Comparison of ENCODE assay signal across 1 cellular context in the genomic region with DNA sequence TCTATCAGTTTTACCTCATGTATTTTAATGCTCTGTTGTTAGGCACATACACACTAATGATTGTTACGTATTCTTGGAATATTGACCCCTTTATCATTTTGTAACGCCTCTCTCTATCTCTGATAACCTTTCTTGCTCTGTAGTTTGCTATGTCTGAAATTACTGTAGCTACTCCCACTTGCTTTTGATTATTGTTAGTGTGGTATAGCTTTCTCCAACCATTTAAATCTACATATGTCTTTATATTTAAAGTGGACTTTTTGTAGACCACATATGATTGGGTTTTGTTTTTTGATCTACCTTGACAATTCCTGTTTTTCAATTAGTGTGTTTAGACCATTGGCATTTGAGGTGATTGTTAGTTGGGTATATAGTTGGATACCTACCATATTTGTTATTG.
TF ChIP-seq lines count a peak whose summit lies in the region.

No MANE protein-coding gene starts in this region.

TF ChIP-seq in K562, 482 proteins besides CTCF, POLR2A, EP300 and RAD21 (continued from another document):
- TF ChIP-seq PBX2 (CRISPR knock-in tag; IDR thresholded peaks at IDR 0.05; ENCODE audit: low read depth) (no peak), PBX2 (tag; conservative IDR thresholded peaks at IDR 0.05; ENCODE audit: low read depth) (no peak), CGGBP1 (CRISPR knock-in tag; IDR thresholded peaks at IDR 0.05) (no peak), HDAC6 (IDR thresholded peaks at IDR 0.05; ENCODE audit: low read depth, low read length) (no peak), ZNF79 (CRISPR knock-in tag; IDR thresholded peaks at IDR 0.05; ENCODE audit: low read depth) (no peak), ZEB2 (IDR thresholded peaks at IDR 0.05) (no peak), SLC30A9 (CRISPR knock-in tag; IDR thresholded peaks at IDR 0.05) (no peak), ZNF655 (CRISPR knock-in tag; IDR thresholded peaks at IDR 0.05) (no peak)
